ENCODE assay signal across 10 cellular contexts in the genomic region with DNA sequence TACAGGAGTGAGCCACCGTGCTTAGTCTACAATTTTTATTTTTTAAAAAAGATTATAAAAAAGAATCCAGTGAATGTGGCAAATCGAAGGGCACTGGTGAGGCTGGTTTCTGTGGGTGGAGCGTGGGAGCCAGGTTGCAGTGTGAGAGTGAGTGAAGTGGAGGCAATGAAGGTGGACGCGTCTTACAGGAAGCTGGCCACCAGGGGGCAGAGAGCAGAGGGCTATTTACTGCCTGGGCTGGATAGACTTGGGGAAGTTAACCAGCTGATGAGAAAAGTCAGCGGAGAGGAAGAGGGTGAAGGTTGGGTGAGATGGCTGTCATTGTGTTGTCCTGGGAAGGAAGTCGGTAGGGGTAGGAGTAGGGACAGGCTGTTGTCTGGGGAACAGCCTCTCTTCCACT. TPM values are rescaled to one million over a fixed set of nuclear protein-coding genes. Genes with fewer than 3 reads are reported as not detected.
DNase-seq lines count a peak whose midpoint lies in the region; ATAC-seq and TF ChIP-seq lines count a peak whose summit lies in the region.
"Had no signal": no experiment of that assay in that cellular context is flagged by ENCODE, and none has a peak within 500 bp of the region (broad histone marks: within the 10 kb centered on the region; RNA-seq: fewer than 3 reads in every experiment).

No MANE protein-coding gene starts in this region.

- no peak overlapping the region for H3K27ac Mint-ChIP-seq in MCF 10A (ENCODE audit: low read depth, unreplicated experiment)
- H3K27ac Mint-ChIP-seq: CD4-positive, alpha-beta memory T cell had no signal

- no peak for TF ChIP-seq POLR2A in lower leg skin (IDR thresholded peaks at IDR 0.05)

- no peaks in the 10 kb centered on the region for H3K9me3 Mint-ChIP-seq in MCF 10A (ENCODE audit: unreplicated experiment)

- peak; percentile 38 for TF ChIP-seq CTCF in MCF 10A (IDR thresholded peaks at IDR 0.05; ENCODE audit: unreplicated experiment)
- no peak for TF ChIP-seq CTCF in lower leg skin (IDR thresholded peaks at IDR 0.05)
- TF ChIP-seq CTCF in tibial artery (IDR thresholded peaks at IDR 0.05), result peak; percentile 29 to 34

- peaks cover 0 to 8% of the 10 kb centered on the region in 2 donors for H3K27me3 ChIP-seq in tibial artery

- no peaks in the 10 kb centered on the region for H3K36me3 Mint-ChIP-seq in MCF 10A (ENCODE audit: insufficient read depth, unreplicated experiment)
- H3K36me3 Mint-ChIP-seq: CD4-positive, alpha-beta memory T cell had no signal

- no peaks in the 10 kb centered on the region for H3K4me1 ChIP-seq in tibial artery

- H3K27ac ChIP-seq in tibial artery, result no peak overlapping the region

- H3K4me1 Mint-ChIP-seq in MCF 10A (ENCODE audit: insufficient read depth, unreplicated experiment), result no peaks in the 10 kb centered on the region
- H3K4me1 Mint-ChIP-seq: CD4-positive, alpha-beta memory T cell had no signal

- CTCF ChIA-PET in MCF 10A (lab: Yijun Ruan, JAX), result interaction anchor here (0.6 to 1.6 kb wide), 5 partner anchors 9 to 1144 kb away, joined by 3 to 5 read pairs (median 3); no protein-coding TSS in a partner anchor

- no TSS peak for BruUV-seq in MCF 10A (replicated peaks; lab: Mats Ljungman, UMichigan)

- H3K9me3 ChIP-seq in tibial artery, result no peaks in the 10 kb centered on the region

- no peaks in the 10 kb centered on the region for H3K36me3 ChIP-seq in tibial artery

- TF ChIP-seq RAD21 in Ishikawa (IDR thresholded peaks at IDR 0.05; ENCODE audit: low read depth), result peak; percentile 63

- H3K4me3 Mint-ChIP-seq in MCF 10A (ENCODE audit: unreplicated experiment), result no peak overlapping the region
- H3K4me3 Mint-ChIP-seq: CD4-positive, alpha-beta memory T cell had no signal

- POLR2A ChIA-PET in MCF 10A (lab: Yijun Ruan, JAX), result no interaction called here

- WGBS in lower leg skin, 2 donors, result 36 to 39% methylated on average over 7 of the region's 7 CpGs

- TF ChIP-seq EP300 in Ishikawa (IDR thresholded peaks at IDR 0.05; ENCODE audit: borderline replicate concordance), result no peak

- intact Hi-C loops in MCF 10A (cut with micrococcal nuclease) (loop anchor here (1.0 kb wide), 1 partner anchor 143 kb away; no protein-coding TSS in a partner anchor), lower leg skin (cut with DNase I; ENCODE audit: low total_unique reads) (no loop called here), tibial artery (cut with DNase I; ENCODE audit: low total_unique reads) (no loop called here)

- DNase-seq in NCI-H2081 (lab: John Stamatoyannopoulos, UW) (peak; percentile 18 to 32), NCI-H2081 treated with DMSO at 0.1 percent for 48 hours (lab: John Stamatoyannopoulos, UW) (no peak), SK-MEL-5 (ENCODE audit: low read depth, low spot score) (peak; percentile 67), MCF 10A (ENCODE audit: unreplicated experiment) (peak; percentile 63), lower leg skin (ENCODE audit: low spot score in 2 of 2) (peak; percentile 19 to 84), tibial artery (peak in 1 of 2 donors; percentile 37)

- peaks cover 20% of the 10 kb centered on the region for H3K27me3 Mint-ChIP-seq in MCF 10A (ENCODE audit: insufficient read depth, unreplicated experiment)

- ATAC-seq in GM21717 (IDR thresholded peaks at IDR 0.05; ENCODE audit: unreplicated experiment), result peak; percentile 63

- no peak overlapping the region for H3K4me3 ChIP-seq in lower leg skin (ENCODE audit: low read depth, poor library complexity, severe bottlenecking)
- no peak overlapping the region for H3K4me3 ChIP-seq in tibial artery

- in situ Hi-C loops in SK-MEL-5 (cut with HindIII; ENCODE audit: low pct_unique_long_range_greater_than_20kb, low sequenced_read_pairs), result no loop called here

TF ChIP-seq in Ishikawa, 13 proteins besides CTCF, POLR2A, EP300 and RAD21:
- no peak for TF ChIP-seq TCF12 (IDR thresholded peaks at IDR 0.05; ENCODE audit: low read depth)
- TF ChIP-seq, protein P1, sequence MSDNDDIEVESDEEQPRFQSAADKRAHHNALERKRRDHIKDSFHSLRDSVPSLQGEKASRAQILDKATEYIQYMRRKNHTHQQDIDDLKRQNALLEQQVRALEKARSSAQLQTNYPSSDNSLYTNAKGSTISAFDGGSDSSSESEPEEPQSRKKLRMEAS (IDR thresholded peaks at IDR 0.05), result no peak
- TF ChIP-seq YY1 (IDR thresholded peaks at IDR 0.05; ENCODE audit: low read depth), result no peak
- TF ChIP-seq, protein P2, sequence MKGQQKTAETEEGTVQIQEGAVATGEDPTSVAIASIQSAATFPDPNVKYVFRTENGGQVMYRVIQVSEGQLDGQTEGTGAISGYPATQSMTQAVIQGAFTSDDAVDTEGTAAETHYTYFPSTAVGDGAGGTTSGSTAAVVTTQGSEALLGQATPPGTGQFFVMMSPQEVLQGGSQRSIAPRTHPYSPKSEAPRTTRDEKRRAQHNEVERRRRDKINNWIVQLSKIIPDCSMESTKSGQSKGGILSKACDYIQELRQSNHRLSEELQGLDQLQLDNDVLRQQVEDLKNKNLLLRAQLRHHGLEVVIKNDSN (IDR thresholded peaks at IDR 0.05), result no peak
- TF ChIP-seq TEAD4 (IDR thresholded peaks at IDR 0.05), result no peak
- TF ChIP-seq ZBTB7A (IDR thresholded peaks at IDR 0.05; ENCODE audit: low read depth), result no peak
- TF ChIP-seq TAF1 (IDR thresholded peaks at IDR 0.05; ENCODE audit: low read depth), result no peak
- TF ChIP-seq, protein P3, sequence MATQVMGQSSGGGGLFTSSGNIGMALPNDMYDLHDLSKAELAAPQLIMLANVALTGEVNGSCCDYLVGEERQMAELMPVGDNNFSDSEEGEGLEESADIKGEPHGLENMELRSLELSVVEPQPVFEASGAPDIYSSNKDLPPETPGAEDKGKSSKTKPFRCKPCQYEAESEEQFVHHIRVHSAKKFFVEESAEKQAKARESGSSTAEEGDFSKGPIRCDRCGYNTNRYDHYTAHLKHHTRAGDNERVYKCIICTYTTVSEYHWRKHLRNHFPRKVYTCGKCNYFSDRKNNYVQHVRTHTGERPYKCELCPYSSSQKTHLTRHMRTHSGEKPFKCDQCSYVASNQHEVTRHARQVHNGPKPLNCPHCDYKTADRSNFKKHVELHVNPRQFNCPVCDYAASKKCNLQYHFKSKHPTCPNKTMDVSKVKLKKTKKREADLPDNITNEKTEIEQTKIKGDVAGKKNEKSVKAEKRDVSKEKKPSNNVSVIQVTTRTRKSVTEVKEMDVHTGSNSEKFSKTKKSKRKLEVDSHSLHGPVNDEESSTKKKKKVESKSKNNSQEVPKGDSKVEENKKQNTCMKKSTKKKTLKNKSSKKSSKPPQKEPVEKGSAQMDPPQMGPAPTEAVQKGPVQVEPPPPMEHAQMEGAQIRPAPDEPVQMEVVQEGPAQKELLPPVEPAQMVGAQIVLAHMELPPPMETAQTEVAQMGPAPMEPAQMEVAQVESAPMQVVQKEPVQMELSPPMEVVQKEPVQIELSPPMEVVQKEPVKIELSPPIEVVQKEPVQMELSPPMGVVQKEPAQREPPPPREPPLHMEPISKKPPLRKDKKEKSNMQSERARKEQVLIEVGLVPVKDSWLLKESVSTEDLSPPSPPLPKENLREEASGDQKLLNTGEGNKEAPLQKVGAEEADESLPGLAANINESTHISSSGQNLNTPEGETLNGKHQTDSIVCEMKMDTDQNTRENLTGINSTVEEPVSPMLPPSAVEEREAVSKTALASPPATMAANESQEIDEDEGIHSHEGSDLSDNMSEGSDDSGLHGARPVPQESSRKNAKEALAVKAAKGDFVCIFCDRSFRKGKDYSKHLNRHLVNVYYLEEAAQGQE (IDR thresholded peaks at IDR 0.05; ENCODE audit: low read depth), result no peak
- no peak for TF ChIP-seq NFIC (IDR thresholded peaks at IDR 0.05)
- TF ChIP-seq EGR1 (IDR thresholded peaks at IDR 0.05), result no peak
- no peak for TF ChIP-seq FOXM1 (IDR thresholded peaks at IDR 0.05; ENCODE audit: borderline replicate concordance, low read depth)
- no peak for TF ChIP-seq CREB1 (IDR thresholded peaks at IDR 0.05; ENCODE audit: low read depth)
- no peak for TF ChIP-seq CEBPB (IDR thresholded peaks at IDR 0.05)

RNA-seq across cellular contexts. Expression of a gene that starts 6.8 kb away (rescaled TPM):
- not detected in 2 replicates for total RNA-seq in SK-MEL-5 (2014; rRNA removed; shearing (Covaris generic))
- not detected in 2 replicates for polyA plus RNA-seq in SK-MEL-5 (2015; cell fraction: cytosol; rRNA removed)
- not detected in 2 replicates for polyA plus RNA-seq in SK-MEL-5 (2015; cell fraction: nucleus; rRNA removed)
- total RNA-seq in MCF 10A (2022) (not detected in 2 replicates), lower leg skin (not detected)
- total RNA-seq: CD4-positive, alpha-beta memory T cell; subcutaneous adipose tissue had no signal
- polyA plus RNA-seq: CD4-positive, alpha-beta memory T cell had no signal

RNA-seq across cellular contexts. Expression of a gene that starts 26.8 kb away (rescaled TPM):
- not detected in 2 replicates for total RNA-seq in SK-MEL-5 (2014; rRNA removed; shearing (Covaris generic))
- polyA plus RNA-seq in SK-MEL-5 (2015; cell fraction: cytosol; rRNA removed), result not detected in 2 replicates
- polyA plus RNA-seq in SK-MEL-5 (2015; cell fraction: nucleus; rRNA removed), result not detected in 2 replicates
- total RNA-seq in MCF 10A (2022) (not detected in 2 replicates), lower leg skin (not detected)
- total RNA-seq: CD4-positive, alpha-beta memory T cell had no signal
- polyA plus RNA-seq: CD4-positive, alpha-beta memory T cell had no signal

Comparison
In these comparisons a context has a peak if more than half of its experiments do, and no peak if none do; other contexts are left out.
1. CTCF ChIP-seq: peak in MCF 10A (single experiment) and tibial artery (2 of 2); none in lower leg skin (0 of 3).